14 cellular contexts compared by ENCODE assay signal in the genomic region with DNA sequence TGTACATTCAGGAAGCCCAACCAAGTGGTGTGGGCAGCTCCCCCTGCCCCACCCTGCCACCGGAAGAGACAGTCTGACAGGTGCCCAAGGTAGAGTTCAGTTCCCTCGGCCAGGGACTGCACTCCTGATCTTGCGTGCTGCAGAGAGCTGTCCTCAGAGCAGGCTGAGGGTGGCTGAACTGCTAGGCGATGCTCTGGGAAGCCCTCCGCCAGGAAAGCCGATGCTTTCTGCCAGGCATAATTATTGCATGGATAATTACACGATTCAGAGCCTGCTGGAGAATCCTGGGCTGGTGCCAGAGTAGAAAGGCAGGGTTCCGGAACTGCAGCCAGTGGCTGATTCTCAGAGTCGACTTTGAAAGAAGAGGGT. TPM values are rescaled to one million over a fixed set of nuclear protein-coding genes. Genes with fewer than 3 reads are reported as not detected.
DNase-seq lines count a peak whose midpoint lies in the region; ATAC-seq and TF ChIP-seq lines count a peak whose summit lies in the region.
"Had no signal": no experiment of that assay in that cellular context is flagged by ENCODE, and none has a peak within 500 bp of the region (broad histone marks: within the 10 kb centered on the region; RNA-seq: fewer than 3 reads in every experiment).

No MANE protein-coding gene starts in this region.

- H2AK5ac ChIP-seq in mesenchymal stem cell (ENCODE audit: low read length, severe bottlenecking): peak overlapping the region; percentile 15

- H3K27ac ChIP-seq in mesenchymal stem cell (ENCODE audit: low read length, poor library complexity, severe bottlenecking) (peak overlapping the region; percentile 86), hepatocyte (no peak overlapping the region)
- H3K27ac ChIP-seq: coronary artery, transverse colon had no signal

- H3K79me2 ChIP-seq in hepatocyte: no peaks in the 10 kb centered on the region

- no peaks in the 10 kb centered on the region; the same call in 1 of the 2 replicates for H3K27me3 ChIP-seq in BE2C
- H3K27me3 ChIP-seq in mesenchymal stem cell (ENCODE audit: control insufficient read depth in 1 of 2, insufficient read depth in 1 of 2, low read length in 2 of 2): peaks cover 0 to 75% of the 10 kb centered on the region in 2 experiments
- no peaks in the 10 kb centered on the region for H3K27me3 ChIP-seq in hepatocyte
- H3K27me3 ChIP-seq: transverse colon had no signal

- TF ChIP-seq CTCF in BE2C (IDR thresholded peaks at IDR 0.05; ENCODE audit: low read depth, low read length) (no peak), GM10248 (IDR thresholded peaks at IDR 0.05; ENCODE audit: control extremely low read depth, extremely low read depth, low read depth, missing control alignments) (no peak), hepatocyte (IDR thresholded peaks at IDR 0.05; ENCODE audit: poor library complexity) (no peak)

- ATAC-seq in HG02981 (IDR thresholded peaks at IDR 0.05; ENCODE audit: unreplicated experiment): no peak

- no peak overlapping the region for H4K8ac ChIP-seq in mesenchymal stem cell (ENCODE audit: low read length)

- H2BK15ac ChIP-seq in mesenchymal stem cell (ENCODE audit: low read depth, poor library complexity, severe bottlenecking): no peak overlapping the region

- WGBS in mesenchymal stem cell: 85% methylated on average over 9 of the region's 9 CpGs
- 67% methylated on average over 9 of the region's 9 CpGs for WGBS in hepatocyte (ENCODE audit: low lambda C conversion rate, missing lambda C conversion rate)

- H2AFZ ChIP-seq in mesenchymal stem cell (ENCODE audit: low read depth, low read length) (no peak overlapping the region), hepatocyte (no peak overlapping the region)

- no peak overlapping the region for H3K4ac ChIP-seq in mesenchymal stem cell (ENCODE audit: low read depth in 1 of 2, low read length in 2 of 2)

- peak overlapping the region; percentile 47 for H4K91ac ChIP-seq in mesenchymal stem cell (ENCODE audit: low read length)

- no peak overlapping the region for H2BK120ac ChIP-seq in mesenchymal stem cell (ENCODE audit: low read depth, low read length)

- H3K9me3 ChIP-seq in BE2C: no peaks in the 10 kb centered on the region
- peaks cover 4% of the 10 kb centered on the region for H3K9me3 ChIP-seq in mesenchymal stem cell (ENCODE audit: control insufficient read depth, low read length)
- H3K9me3 ChIP-seq in hepatocyte (ENCODE audit: low read depth): no peaks in the 10 kb centered on the region
- H3K9me3 ChIP-seq: transverse colon had no signal

- H2BK5ac ChIP-seq in mesenchymal stem cell (ENCODE audit: low read depth, low read length, poor library complexity, severe bottlenecking): peak overlapping the region; percentile 36

- no peaks in the 10 kb centered on the region for H4K20me1 ChIP-seq in hepatocyte (ENCODE audit: insufficient read depth, poor library complexity, severe bottlenecking)

- no peak overlapping the region for H2BK12ac ChIP-seq in mesenchymal stem cell (ENCODE audit: low read length in 2 of 2)

- H3K4me3 ChIP-seq in BE2C (ENCODE audit: low read depth, low read length): no peak overlapping the region
- H3K4me3 ChIP-seq in mesenchymal stem cell (ENCODE audit: insufficient read depth in 1 of 2, low read depth in 1 of 2, low read length in 2 of 2): no peak overlapping the region
- H3K4me3 ChIP-seq in hepatocyte: no peak overlapping the region
- H3K4me3 ChIP-seq: coronary artery, transverse colon had no signal

- peak; percentile 36 for DNase-seq in BE2C
- peak; percentile 82 for DNase-seq in NCI-H1105 treated with DMSO at 0.1 percent for 48 hours (lab: John Stamatoyannopoulos, UW)
- DNase-seq in amygdala (lab: John Stamatoyannopoulos, UW): peak in 45 of 56 donors; percentile 15 to 80 (median 43)
- no peak for DNase-seq in mesenchymal stem cell
- no peak for DNase-seq in GM10248 (ENCODE audit: extremely low spot score)
- no peak for DNase-seq in hepatocyte (ENCODE audit: low spot score)
- DNase-seq in NCI-H526 treated with DMSO at 0.1 percent for 48 hours (lab: John Stamatoyannopoulos, UW): no peak
- DNase-seq: activated CD4-positive, alpha-beta T cell treated with anti-CD3 and anti-CD28 coated beads, Interleukin-2, amount 50 U/mL, for 1 hour; GF-D8; left ventricle myocardium superior; NCI-H510A; transverse colon had no signal

- no peaks in the 10 kb centered on the region for H3K4me1 ChIP-seq in BE2C
- H3K4me1 ChIP-seq in mesenchymal stem cell (ENCODE audit: control insufficient read depth, insufficient read depth, low read depth, low read length): peaks cover 32% of the 10 kb centered on the region
- peaks cover 5% of the 10 kb centered on the region for H3K4me1 ChIP-seq in hepatocyte (ENCODE audit: insufficient read depth)
- H3K4me1 ChIP-seq: transverse colon had no signal

- no peak overlapping the region for H3K9ac ChIP-seq in mesenchymal stem cell (ENCODE audit: low read length)

- H3K36me3 ChIP-seq in BE2C (no peaks in the 10 kb centered on the region), mesenchymal stem cell (ENCODE audit: control insufficient read depth in 1 of 2, insufficient read depth in 2 of 2, low read depth in 1 of 2, low read length in 2 of 2) (peaks cover 0 to 24% of the 10 kb centered on the region in 2 experiments), hepatocyte (replicated peaks; ENCODE audit: insufficient read depth, low read depth) (no peaks in the 10 kb centered on the region)
- H3K36me3 ChIP-seq: transverse colon had no signal

- CTCF ChIA-PET in GM10248 (lab: Yijun Ruan, JAX): no interaction called here

- no peak overlapping the region for H3K18ac ChIP-seq in mesenchymal stem cell (ENCODE audit: low read depth in 1 of 2, low read length in 2 of 2)

- H3K23ac ChIP-seq in mesenchymal stem cell (ENCODE audit: low read length in 2 of 2): no peak overlapping the region

- no peak overlapping the region for H3K14ac ChIP-seq in mesenchymal stem cell (ENCODE audit: low read length in 2 of 2)

- H3K4me2 ChIP-seq in mesenchymal stem cell (ENCODE audit: low read length, poor library complexity, severe bottlenecking) (no peak overlapping the region), hepatocyte (no peak overlapping the region)

- peaks cover 30% of the 10 kb centered on the region for H3K79me1 ChIP-seq in mesenchymal stem cell (replicated peaks; ENCODE audit: low read length, poor library complexity, severe bottlenecking)

- no peaks in the 10 kb centered on the region for H3K9me2 ChIP-seq in hepatocyte (replicated peaks; ENCODE audit: insufficient read depth)

- POLR2A ChIA-PET in GM10248 (lab: Yijun Ruan, JAX): no interaction called here

RNA-seq across cellular contexts. Expression of a gene that starts 19.3 kb away (rescaled TPM):
- not detected for polyA plus RNA-seq in BE2C (2012; ENCODE audit: insufficient read depth, insufficient read length, low read depth)
- polyA plus RNA-seq in mesenchymal stem cell (2013, experiment 1 of 2): not detected
- polyA plus RNA-seq in mesenchymal stem cell (2013, experiment 2 of 2): not detected
- 0.43 and 1.5 TPM in 2 replicates for total RNA-seq in hepatocyte
- polyA plus RNA-seq in hepatocyte: 0.80 and 0.88 TPM in 2 replicates

Comparison
In these comparisons a context has a peak if more than half of its experiments do, and no peak if none do; other contexts are left out.
1. DNase-seq: peak in BE2C (single experiment), NCI-H1105 treated with DMSO at 0.1 percent for 48 hours (single experiment) and amygdala (45 of 56); none in mesenchymal stem cell (single experiment), GM10248 (single experiment), hepatocyte (single experiment) and NCI-H526 treated with DMSO at 0.1 percent for 48 hours (single experiment).